Comparison of ENCODE assay signal across 1 cellular context in the genomic region with DNA sequence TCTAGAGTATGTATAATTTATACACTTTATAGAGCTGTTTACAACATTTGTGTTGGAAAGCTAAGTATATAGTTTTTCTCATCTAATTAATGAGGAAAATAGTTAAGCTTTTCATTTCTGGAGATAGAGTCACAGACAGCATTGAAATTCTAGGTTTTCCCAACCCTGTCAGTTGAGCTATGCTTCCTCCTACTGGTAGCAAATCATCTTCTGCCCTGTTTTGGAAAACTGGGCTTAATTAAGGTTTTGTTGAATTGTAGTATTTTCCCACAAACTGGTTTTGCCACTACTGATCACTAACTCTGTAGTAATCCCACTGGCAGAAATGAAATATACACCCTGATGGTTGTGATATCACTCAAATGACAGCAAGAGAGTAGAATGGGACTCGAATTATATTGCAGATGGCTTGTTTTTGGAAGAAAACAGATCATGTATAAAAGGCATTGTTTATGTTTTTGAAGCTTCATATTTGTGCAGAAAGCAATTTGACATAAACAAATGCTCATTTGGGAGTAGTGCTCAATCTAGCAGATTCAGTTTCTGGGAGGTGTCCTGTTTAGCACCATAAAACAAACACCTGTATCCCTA.
TF ChIP-seq lines count a peak whose summit lies in the region.

No MANE protein-coding gene starts in this region.

TF ChIP-seq in H1, 55 proteins besides CTCF, POLR2A, EP300 and RAD21 (continued from another document):
- TF ChIP-seq GTF2F1 (IDR thresholded peaks at IDR 0.05; ENCODE audit: borderline replicate concordance, low read depth, low read length) (no peak), GABPA (IDR thresholded peaks at IDR 0.05; ENCODE audit: borderline replicate concordance, insufficient read depth, low read length) (no peak), SAP30 (IDR thresholded peaks at IDR 0.05; ENCODE audit: insufficient read depth, insufficient replicate concordance, low read length) (no peak), RBBP5 (IDR thresholded peaks at IDR 0.05; ENCODE audit: borderline replicate concordance, low read depth, low read length) (no peak)
- TF ChIP-seq, protein P1, sequence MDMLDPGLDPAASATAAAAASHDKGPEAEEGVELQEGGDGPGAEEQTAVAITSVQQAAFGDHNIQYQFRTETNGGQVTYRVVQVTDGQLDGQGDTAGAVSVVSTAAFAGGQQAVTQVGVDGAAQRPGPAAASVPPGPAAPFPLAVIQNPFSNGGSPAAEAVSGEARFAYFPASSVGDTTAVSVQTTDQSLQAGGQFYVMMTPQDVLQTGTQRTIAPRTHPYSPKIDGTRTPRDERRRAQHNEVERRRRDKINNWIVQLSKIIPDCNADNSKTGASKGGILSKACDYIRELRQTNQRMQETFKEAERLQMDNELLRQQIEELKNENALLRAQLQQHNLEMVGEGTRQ (IDR thresholded peaks at IDR 0.05; ENCODE audit: low read length) = no peak
